In genomic region chr10:47402681-47403301, GRCh38 we compare ENCODE assay signal across 8 cellular contexts. TPM values are rescaled to one million over a fixed set of nuclear protein-coding genes. Genes with fewer than 3 reads are reported as not detected.
DNase-seq lines count a peak whose midpoint lies in the region; ATAC-seq, FAIRE-seq and TF ChIP-seq lines count a peak whose summit lies in the region.

No MANE protein-coding gene starts in this region.

- no peaks in the 10 kb centered on the region for H3K27me3 ChIP-seq in SK-N-SH (ENCODE audit: insufficient read depth)
- no peaks in the 10 kb centered on the region for H3K27me3 ChIP-seq in pancreas

- TF ChIP-seq CTCF in SK-N-SH (IDR thresholded peaks at IDR 0.05) (no peak), pancreas (IDR thresholded peaks at IDR 0.05) (no peak)

- H3K36me3 ChIP-seq in SK-N-SH (replicated peaks in 1 of 2; ENCODE audit: control insufficient read depth in 1 of 2, insufficient read depth in 2 of 2, low read length in 1 of 2) (no peaks in the 10 kb centered on the region), pancreas (no peaks in the 10 kb centered on the region)

- peak; percentile 74 for DNase-seq in DMS53 (lab: John Stamatoyannopoulos, UW)
- no peak for DNase-seq in SK-N-SH
- DNase-seq in Right ventricle myocardium inferior (ENCODE audit: missing footprints) = peak; percentile 71
- DNase-seq in pancreas = peak in 2 of 6 donors; percentile 28 to 49
- no peak for DNase-seq in epidermal melanocyte (ENCODE audit: insufficient read length, low spot score)
- DNase-seq in SKM-1 treated with dmso at 0.1 percent for 144 hours (lab: John Stamatoyannopoulos, UW; ENCODE audit: unreplicated experiment) = no peak
- no peak for DNase-seq in midbrain (lab: John Stamatoyannopoulos, UW)

- H3F3A ChIP-seq in SK-N-SH (replicated peaks; ENCODE audit: insufficient read depth) = no peaks in the 10 kb centered on the region

- peak overlapping the region; percentile 65 for H3K4me2 ChIP-seq in SK-N-SH

- no peak for TF ChIP-seq RAD21 in SK-N-SH (IDR thresholded peaks at IDR 0.05; ENCODE audit: low read length)

- H3K4me1 ChIP-seq in SK-N-SH (ENCODE audit: control insufficient read depth in 1 of 2, insufficient read depth in 2 of 2, low read depth in 1 of 2, low read length in 1 of 2) (peaks cover 10 to 33% of the 10 kb centered on the region in 2 experiments; a peak in 3 of 4 replicates), pancreas (no peaks in the 10 kb centered on the region)

- no peak for FAIRE-seq in pancreas (lab: Jason Lieb, UNC)

- TF ChIP-seq EP300 in SK-N-SH (IDR thresholded peaks at IDR 0.05; ENCODE audit: borderline replicate concordance in 1 of 2, low read depth in 1 of 2, low read length in 1 of 2) = peak in 1 of 2 experiments; percentile 31; a peak in 1 of 4 replicates

- H3K9me2 ChIP-seq in SK-N-SH = no peaks in the 10 kb centered on the region

- no peaks in the 10 kb centered on the region for H4K20me1 ChIP-seq in SK-N-SH (ENCODE audit: insufficient read depth)

- H2AFZ ChIP-seq in SK-N-SH (ENCODE audit: low read depth) = peak overlapping the region; percentile 86; the same call in 1 of the 2 replicates

- POLR2A ChIA-PET in SK-N-SH (lab: Yijun Ruan, JAX) = no interaction called here

- H3K9me3 ChIP-seq in SK-N-SH = no peaks in the 10 kb centered on the region
- H3K9me3 ChIP-seq in pancreas = no peaks in the 10 kb centered on the region

- H3K9ac ChIP-seq in SK-N-SH = no peak overlapping the region

- H3K4me3 ChIP-seq in SK-N-SH (ENCODE audit: low read depth in 2 of 2, low read length in 1 of 2) (no peak overlapping the region), pancreas (no peak overlapping the region)

- intact Hi-C loops in Right ventricle myocardium inferior (cut with DNase I) = no loop called here
- intact Hi-C loops in pancreas (cut with DNase I) = no loop called here

- no peaks in the 10 kb centered on the region for H3K79me2 ChIP-seq in SK-N-SH (ENCODE audit: insufficient read depth)

- peak; percentile 91 for ATAC-seq in Right ventricle myocardium inferior
- peak; percentile 43 to 83 (median 73) for ATAC-seq in pancreas
- ATAC-seq in activated CD4-positive, CD25-positive, alpha-beta regulatory T cell treated with anti-CD3 and anti-CD28 coated beads, Interleukin-2, amount 50 U/mL, for 24 hours = no peak

- CTCF ChIA-PET in SK-N-SH (lab: Yijun Ruan, JAX) = no interaction called here

- 16% methylated on average over 4 of the region's 4 CpGs for WGBS in SK-N-SH (ENCODE audit: low lambda C conversion rate)
- WGBS in pancreas, 2 donors = 69 to 70% methylated on average over 4 of the region's 4 CpGs

- H3K27ac ChIP-seq in SK-N-SH (ENCODE audit: low read depth in 2 of 2, low read length in 1 of 2) (peak overlapping the region in 1 of 2 experiments; percentile 67; a peak in 2 of 4 replicates), pancreas (no peak overlapping the region)

TF ChIP-seq in SK-N-SH, 30 proteins besides CTCF, POLR2A, EP300 and RAD21:
- peak; percentile 92 for TF ChIP-seq JUND (IDR thresholded peaks at IDR 0.05)
- no peak for TF ChIP-seq EZH2phosphoT487 (IDR thresholded peaks at IDR 0.05; ENCODE audit: borderline replicate concordance, low read depth)
- peak; percentile 89 for TF ChIP-seq FOSL2 (IDR thresholded peaks at IDR 0.05; ENCODE audit: borderline replicate concordance, low read depth)
- peak; percentile 64; the same call in 1 of the 2 replicates for TF ChIP-seq TCF12 (IDR thresholded peaks at IDR 0.05)
- 0 out of 2 replicates have a peak, but pooled peaks have one; percentile 34 for TF ChIP-seq TEAD4 (IDR thresholded peaks at IDR 0.05; ENCODE audit: borderline replicate concordance, insufficient read depth)
- TF ChIP-seq RXRA (IDR thresholded peaks at IDR 0.05; ENCODE audit: borderline replicate concordance, low read depth) = peak; percentile 58; the same call in 1 of the 2 replicates
- no peak for TF ChIP-seq REST (IDR thresholded peaks at IDR 0.05; ENCODE audit: low read depth, low read length)
- peak; percentile 75 for TF ChIP-seq MAX (IDR thresholded peaks at IDR 0.05; ENCODE audit: low read depth)

RNA-seq across cellular contexts. Expression of gene ZNF488, which starts 18.7 kb away (rescaled TPM):
- 0.59 and 0.81 TPM in 2 replicates for polyA plus RNA-seq in SK-N-SH (2012; rRNA removed)
- 0.27 and 0.52 TPM in 2 replicates for polyA plus RNA-seq in SK-N-SH (2012; cell fraction: cytosol; rRNA removed)
- polyA plus RNA-seq in SK-N-SH (2012; cell fraction: nucleus; rRNA removed) = 0.48 and 0.52 TPM in 2 replicates
- total RNA-seq in Right ventricle myocardium inferior = not detected
- total RNA-seq in pancreas = under 1 TPM in 2 of 6 donors, not detected in 4; 0.09 to 0.16 TPM
- polyA plus RNA-seq in pancreas = not detected

RNA-seq across cellular contexts. Expression of gene RBP3, which starts 54.6 kb away (rescaled TPM):
- not detected in 2 replicates for polyA plus RNA-seq in SK-N-SH (2012; rRNA removed)
- not detected in 2 replicates for polyA plus RNA-seq in SK-N-SH (2012; cell fraction: cytosol; rRNA removed)
- not detected in 2 replicates for polyA plus RNA-seq in SK-N-SH (2012; cell fraction: nucleus; rRNA removed)
- not detected for total RNA-seq in Right ventricle myocardium inferior
- not detected for total RNA-seq in pancreas
- polyA plus RNA-seq in pancreas = not detected

Comparison
In these comparisons a context has a peak if more than half of its experiments do, and no peak if none do; other contexts are left out.
1. DNase-seq: peak in DMS53 (single experiment) and Right ventricle myocardium inferior (single experiment); none in SK-N-SH (single experiment), epidermal melanocyte (single experiment), SKM-1 treated with dmso at 0.1 percent for 144 hours (single experiment) and midbrain (single experiment).
2. ATAC-seq: peak in Right ventricle myocardium inferior (single experiment) and pancreas (4 of 4); none in activated CD4-positive, CD25-positive, alpha-beta regulatory T cell treated with anti-CD3 and anti-CD28 coated beads, Interleukin-2, amount 50 U/mL, for 24 hours (0 of 2).